27 cellular contexts compared by ENCODE assay signal in genomic region chr1:33875857-33876256, GRCh38. TPM values are rescaled to one million over a fixed set of nuclear protein-coding genes. Genes with fewer than 3 reads are reported as not detected.
A peak's percentile ranks its signal among the peaks of the same experiment; 100 is the strongest.
DNase-seq lines count a peak whose midpoint lies in the region; ATAC-seq and TF ChIP-seq lines count a peak whose summit lies in the region.
"Had no signal": no experiment of that assay in that cellular context is flagged by ENCODE, and none has a peak within 500 bp of the region (broad histone marks: within the 10 kb centered on the region; RNA-seq: fewer than 3 reads in every experiment).

No MANE protein-coding gene starts in this region.

- no peak overlapping the region for H3K4me3 Mint-ChIP-seq in stimulated activated naive CD8-positive, alpha-beta T cell treated with anti-CD3 and anti-CD28 coated beads, Interleukin-15, amount 100 ng/mL, for 72 hours
- H3K4me3 Mint-ChIP-seq: activated T-cell treated with anti-CD3 and anti-CD28 coated beads, Interleukin-2, amount 50 U/mL, for 24 hours; CD4-positive, CD25-positive, alpha-beta regulatory T cell had no signal

- POLR2A ChIA-PET in OCI-LY7 (lab: Charles Lee): no interaction called here

- H3K27ac ChIP-seq in right cardiac atrium (ENCODE audit: low read length): no peak overlapping the region
- no peak overlapping the region for H3K27ac ChIP-seq in OCI-LY7 (ENCODE audit: low read depth, low read length, poor library complexity, severe bottlenecking)
- H3K27ac ChIP-seq: foreskin keratinocyte, right atrium auricular region, stomach, upper lobe of right lung had no signal

- BruUV-seq in OCI-LY7 (replicated peaks; lab: Mats Ljungman, UMichigan): no TSS peak

- TF ChIP-seq CTCF in OCI-LY7 (conservative IDR thresholded peaks at IDR 0.05; ENCODE audit: low read length): peak; percentile 29; the same call in 1 of the 2 replicates
- peak; percentile 22 for TF ChIP-seq CTCF in fibroblast of mammary gland (conservative IDR thresholded peaks at IDR 0.05; ENCODE audit: control insufficient read depth, insufficient read depth, low read depth, low read length)

- H3K9me2 ChIP-seq in OCI-LY7 (ENCODE audit: insufficient read depth, low read length): no peaks in the 10 kb centered on the region

- peaks cover 23% of the 10 kb centered on the region for H3K4me1 Mint-ChIP-seq in stimulated activated naive CD8-positive, alpha-beta T cell treated with anti-CD3 and anti-CD28 coated beads, Interleukin-15, amount 100 ng/mL, for 72 hours
- H3K4me1 Mint-ChIP-seq: CD4-positive, CD25-positive, alpha-beta regulatory T cell had no signal

- CTCF ChIA-PET in OCI-LY7 (lab: Charles Lee; ENCODE audit: unreplicated experiment): no interaction called here

- H3K4me3 ChIP-seq in right cardiac atrium (ENCODE audit: low read length): no peak overlapping the region
- H3K4me3 ChIP-seq in OCI-LY7 (ENCODE audit: low read depth, low read length, poor library complexity, severe bottlenecking): no peak overlapping the region
- H3K4me3 ChIP-seq in fibroblast of mammary gland (ENCODE audit: control insufficient read depth, low read depth, low read length): no peak overlapping the region
- H3K4me3 ChIP-seq: right atrium auricular region, stomach, upper lobe of right lung had no signal

- no peaks in the 10 kb centered on the region for H3K4me1 ChIP-seq in right cardiac atrium (ENCODE audit: control insufficient read depth, insufficient read depth, low read length)
- no peaks in the 10 kb centered on the region for H3K4me1 ChIP-seq in OCI-LY7 (ENCODE audit: insufficient read depth, low read length, poor library complexity, severe bottlenecking)
- H3K4me1 ChIP-seq: foreskin keratinocyte, stomach, upper lobe of right lung had no signal

- H3K27me3 Mint-ChIP-seq in stimulated activated naive CD8-positive, alpha-beta T cell treated with anti-CD3 and anti-CD28 coated beads, Interleukin-15, amount 100 ng/mL, for 72 hours: peaks cover 54% of the 10 kb centered on the region

- ATAC-seq in left ventricle myocardium superior (peak; percentile 45), right cardiac atrium (no peak)
- no peak for ATAC-seq in stimulated activated naive CD8-positive, alpha-beta T cell treated with anti-CD3 and anti-CD28 coated beads, Interleukin-15, amount 100 ng/mL, for 72 hours
- ATAC-seq: foreskin keratinocyte, upper lobe of right lung had no signal

- H3K79me2 ChIP-seq in OCI-LY7 (ENCODE audit: insufficient read depth, low read depth, low read length): no peaks in the 10 kb centered on the region

- no peaks in the 10 kb centered on the region for H3K36me3 ChIP-seq in OCI-LY7 (ENCODE audit: insufficient read depth, low read length)
- H3K36me3 ChIP-seq: right atrium auricular region, stomach, upper lobe of right lung had no signal

- peaks cover under 1% of the 10 kb centered on the region for H3K27me3 ChIP-seq in right cardiac atrium (ENCODE audit: control insufficient read depth, insufficient read depth)
- H3K27me3 ChIP-seq: foreskin keratinocyte, right atrium auricular region had no signal

- H2AFZ ChIP-seq in OCI-LY7 (ENCODE audit: low read length): no peak overlapping the region

- H3K9me3 Mint-ChIP-seq in stimulated activated naive CD8-positive, alpha-beta T cell treated with anti-CD3 and anti-CD28 coated beads, Interleukin-15, amount 100 ng/mL, for 72 hours: peaks cover 0 to 23% of the 10 kb centered on the region in 2 donors
- H3K9me3 Mint-ChIP-seq: activated T-cell treated with anti-CD3 and anti-CD28 coated beads, Interleukin-2, amount 50 U/mL, for 24 hours; CD4-positive, CD25-positive, alpha-beta regulatory T cell had no signal

- intact Hi-C loops in left ventricle myocardium superior (cut with micrococcal nuclease) (no loop called here), right cardiac atrium (cut with DNase I) (no loop called here), OCI-LY7 (cut with micrococcal nuclease; ENCODE audit: unreplicated experiment) (no loop called here)

- no peak overlapping the region for H3K27ac Mint-ChIP-seq in stimulated activated naive CD8-positive, alpha-beta T cell treated with anti-CD3 and anti-CD28 coated beads, Interleukin-15, amount 100 ng/mL, for 72 hours
- H3K27ac Mint-ChIP-seq: activated T-cell treated with anti-CD3 and anti-CD28 coated beads, Interleukin-2, amount 50 U/mL, for 24 hours; CD4-positive, CD25-positive, alpha-beta regulatory T cell had no signal

- H3K9me3 ChIP-seq in right cardiac atrium (ENCODE audit: control insufficient read depth, low read length) (no peaks in the 10 kb centered on the region), OCI-LY7 (ENCODE audit: low read length) (no peaks in the 10 kb centered on the region)
- H3K9me3 ChIP-seq: right atrium auricular region, stomach, upper lobe of right lung had no signal

- no peaks in the 10 kb centered on the region for H4K20me1 ChIP-seq in OCI-LY7 (ENCODE audit: insufficient read depth, low read length)

- no peak overlapping the region for H3K4me2 ChIP-seq in OCI-LY7 (ENCODE audit: low read length)

- DNase-seq in left ventricle myocardium superior: no peak
- no peak for DNase-seq in right cardiac atrium
- DNase-seq in OCI-LY7 (ENCODE audit: low spot score): no peak
- DNase-seq in fibroblast of mammary gland (ENCODE audit: low read depth): no peak
- DNase-seq in effector CD4-positive, alpha-beta T cell: no peak
- DNase-seq in stimulated activated naive CD8-positive, alpha-beta T cell treated with anti-CD3 and anti-CD28 coated beads, Interleukin-15, amount 100 ng/mL, for 72 hours: no peak
- no peak for DNase-seq in DMS153 treated with DMSO at 0.1 percent for 48 hours (lab: John Stamatoyannopoulos, UW; ENCODE audit: unreplicated experiment)
- DNase-seq in retina: no peak
- DNase-seq: activated CD4-positive, alpha-beta T cell treated with anti-CD3 and anti-CD28 coated beads for 1 hour; activated naive CD4-positive, alpha-beta T cell; activated T-cell treated with anti-CD3 and anti-CD28 coated beads, Interleukin-2, amount 50 U/mL, for 24 hours; CD4-positive, CD25-positive, alpha-beta regulatory T cell; DMS 273 treated with DMSO at 0.1 percent for 48 hours; foreskin keratinocyte; KBM-7; mesenchymal stem cell; NCI-H1694; NCI-H526 treated with DMSO at 0.1 percent for 48 hours; stimulated activated CD4-positive, alpha-beta T cell treated with anti-CD3 and anti-CD28 coated beads, Interleukin-12 subunit alpha, Interleukin-12 subunit beta, amount 100 ng/mL, for 4 hours; stomach; upper lobe of right lung had no signal

- 72% methylated on average over 3 of the region's 3 CpGs for WGBS in right cardiac atrium

RNA-seq across cellular contexts. Expression of gene HMGB4, which starts 12.0 kb away (rescaled TPM):
- total RNA-seq in left ventricle myocardium superior (not detected), right cardiac atrium (not detected), OCI-LY7 (2022) (not detected in 2 replicates)
- not detected for polyA plus RNA-seq in right cardiac atrium
- not detected in 2 replicates for total RNA-seq in OCI-LY7 (2014; rRNA removed; shearing (Covaris generic))
- total RNA-seq: A673; CD4-positive, CD25-positive, alpha-beta regulatory T cell; endothelial cell of umbilical vein; foreskin keratinocyte; HT1080; kidney epithelial cell; osteocyte; right atrium auricular region; stomach; upper lobe of right lung had no signal
- polyA plus RNA-seq: CD4-positive, CD25-positive, alpha-beta regulatory T cell; endothelial cell of umbilical vein; foreskin keratinocyte; stomach had no signal
